ENCODE assay signal across 2 cellular contexts in the genomic region with DNA sequence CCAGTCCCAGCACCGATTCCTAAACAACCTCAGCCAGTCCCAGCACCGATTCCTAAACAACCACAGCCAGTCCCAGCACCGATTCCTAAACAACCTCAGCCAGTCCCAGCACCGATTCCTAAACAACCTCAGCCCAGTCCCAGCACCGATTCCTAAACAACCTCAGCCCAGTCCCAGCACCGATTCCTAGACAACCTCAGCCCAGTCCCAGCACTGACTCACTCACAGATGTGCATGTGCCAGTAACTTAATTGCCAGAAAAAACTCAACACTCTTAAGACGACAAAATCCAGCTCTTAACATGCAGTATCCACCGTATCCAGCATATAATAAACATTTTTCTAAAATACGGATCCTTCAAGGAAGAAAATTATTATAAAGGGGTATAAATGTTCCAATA. TPM values are rescaled to one million over a fixed set of nuclear protein-coding genes. Genes with fewer than 3 reads are reported as not detected.
"Had no signal": no experiment of that assay in that cellular context is flagged by ENCODE, and none has a peak within 500 bp of the region (broad histone marks: within the 10 kb centered on the region; RNA-seq: fewer than 3 reads in every experiment).

No MANE protein-coding gene starts in this region.

RNA-seq across cellular contexts. Expression of a gene that starts 12.1 kb away (rescaled TPM):
- total RNA-seq: activated CD8-positive, alpha-beta memory T cell treated with anti-CD3 and anti-CD28 coated beads, Interleukin-2, amount 10 ng/mL, durations not matched to agents 7 days and 5 days; activated T-helper 1 cell treated with anti-CD3 and anti-CD28 coated beads, Interleukin-12 subunit alpha, Interleukin-12 subunit beta, Interleukin-2, Interleukin-4 antibody, amounts not matched to agents 30 ng/mL and 10 ng/mL and 1 ng/mL, durations not matched to agents 14 hours and 24 hours and 36 hours had no signal
